Comparison of ENCODE assay signal across 10 cellular contexts in the genomic region with DNA sequence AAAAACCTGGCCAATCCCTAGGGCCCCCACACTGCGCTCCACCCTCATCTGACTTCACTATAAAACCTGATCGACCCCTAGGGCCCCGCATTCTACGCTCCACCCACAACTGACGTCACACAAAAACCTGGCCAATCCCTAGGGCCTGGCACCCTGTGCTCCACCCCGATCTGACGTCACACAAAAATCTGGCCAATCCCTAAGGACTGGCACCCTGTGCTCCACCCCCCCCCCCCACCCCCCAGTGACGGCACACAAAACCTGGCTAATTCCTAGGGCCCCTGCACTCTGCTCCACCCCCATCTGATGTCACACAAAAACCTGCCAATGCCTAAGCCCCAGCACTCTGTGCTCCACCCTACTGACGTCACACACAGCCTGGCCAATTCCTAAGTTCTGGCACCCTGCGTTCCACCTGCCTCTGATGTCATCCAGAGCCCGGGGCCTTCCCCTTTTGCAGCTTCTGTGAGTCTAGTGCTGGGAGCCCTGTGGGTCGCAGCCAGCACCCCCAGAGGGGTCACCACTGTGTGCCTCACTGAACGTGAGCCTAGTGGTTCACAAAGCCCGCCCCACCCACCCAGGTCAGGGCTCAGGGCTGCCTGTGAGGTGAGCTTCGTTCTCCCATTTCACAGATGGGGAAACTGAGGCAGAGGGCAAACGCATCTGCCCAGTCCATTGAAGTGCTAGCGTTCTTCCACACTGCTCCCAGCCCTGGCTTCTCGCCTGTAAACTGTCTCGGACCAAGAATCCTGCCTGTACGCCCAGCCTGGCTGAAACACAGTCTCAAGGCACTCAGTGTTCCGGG. TPM values are rescaled to one million over a fixed set of nuclear protein-coding genes. Genes with fewer than 3 reads are reported as not detected.
A peak's percentile ranks its signal among the peaks of the same experiment; 100 is the strongest.
DNase-seq lines count a peak whose midpoint lies in the region; ATAC-seq, FAIRE-seq and TF ChIP-seq lines count a peak whose summit lies in the region.
"Had no signal": no experiment of that assay in that cellular context is flagged by ENCODE, and none has a peak within 500 bp of the region (broad histone marks: within the 10 kb centered on the region; RNA-seq: fewer than 3 reads in every experiment).

No MANE protein-coding gene starts in this region.

- H3K9ac ChIP-seq in kidney (ENCODE audit: low read length in 2 of 2), result no peak overlapping the region

- H3K4me1 ChIP-seq in kidney (ENCODE audit: control insufficient read depth in 1 of 2, insufficient read depth in 1 of 2, low read depth in 1 of 2, low read length in 2 of 2), result no peaks in the 10 kb centered on the region

- intact Hi-C loops in kidney (cut with DNase I), result no loop called here

- DNase-seq in AG20443 (ENCODE audit: low spot score) (peak; percentile 57), DMS114 treated with DMSO at 0.1 percent for 48 hours (lab: John Stamatoyannopoulos, UW; ENCODE audit: unreplicated experiment) (peak; percentile 12), NCI-H460 (ENCODE audit: extremely low read depth, low read depth) (peak; percentile 41), dermis blood vessel endothelial cell (peak; percentile 35), kidney (no peak), omental fat pad (ENCODE audit: low spot score) (no peak)
- no peak for DNase-seq in stimulated activated CD4-positive, alpha-beta T cell treated with anti-CD3 and anti-CD28 coated beads, Interleukin-15, amount 100 ng/mL, for 24 hours

- ATAC-seq in omental fat pad (ENCODE audit: low FRiP score), result no peak
- ATAC-seq in HG03039 (IDR thresholded peaks at IDR 0.05; ENCODE audit: unreplicated experiment), result no peak
- ATAC-seq: activated CD4-positive, CD25-positive, alpha-beta regulatory T cell treated with anti-CD3 and anti-CD28 coated beads, Interleukin-2, amount 50 U/mL, for 24 hours had no signal

- no peak overlapping the region for H3K27ac ChIP-seq in kidney (ENCODE audit: low read depth in 2 of 2, low read length in 2 of 2)

- no peak for TF ChIP-seq CTCF in kidney (IDR thresholded peaks at IDR 0.05; ENCODE audit: borderline replicate concordance, extremely low read depth, insufficient read depth)
- TF ChIP-seq CTCF in omental fat pad (IDR thresholded peaks at IDR 0.05), result no peak

- H3K4me3 ChIP-seq in kidney (ENCODE audit: low read length in 2 of 2), result no peak overlapping the region

- no peaks in the 10 kb centered on the region for H3K36me3 ChIP-seq in kidney (ENCODE audit: control insufficient read depth in 1 of 2, insufficient read depth in 2 of 2, low read length in 2 of 2)

- no peak for FAIRE-seq in kidney (lab: Jason Lieb, UNC)
- FAIRE-seq: bronchial epithelial cell had no signal

- no peaks in the 10 kb centered on the region for H3K9me3 ChIP-seq in kidney (ENCODE audit: control insufficient read depth in 1 of 2, low read length in 2 of 2)

RNA-seq across cellular contexts. Expression of a gene that starts 40.6 kb away (rescaled TPM):
- 3.7 and 9.6 TPM in 2 replicates for total RNA-seq in NCI-H460 (2014; rRNA removed; shearing (Covaris generic))
- 64.2 and 74.5 TPM in 2 replicates for polyA plus RNA-seq in NCI-H460 (2014; cell fraction: nucleus; rRNA removed)
- 14.4 and 19.1 TPM in 2 replicates for total RNA-seq in dermis blood vessel endothelial cell
- 53.4 TPM for total RNA-seq in kidney
- polyA plus RNA-seq in kidney (ENCODE audit: insufficient read depth, low read depth, low replicate concordance), result 16.6 TPM
- total RNA-seq in omental fat pad, result 10 to 100 TPM in 2 of 4 donors, 1 to 10 TPM in 2; 4.4 to 16.6 (median 9.3) TPM

Comparison
In these comparisons a context has a peak if more than half of its experiments do, and no peak if none do; other contexts are left out.
1. DNase-seq: peak in AG20443 (single experiment), DMS114 treated with DMSO at 0.1 percent for 48 hours (single experiment), NCI-H460 (single experiment) and dermis blood vessel endothelial cell (single experiment); none in kidney (single experiment), omental fat pad (single experiment) and stimulated activated CD4-positive, alpha-beta T cell treated with anti-CD3 and anti-CD28 coated beads, Interleukin-15, amount 100 ng/mL, for 24 hours (single experiment).